ENCODE assay signal across 17 cellular contexts in genomic region chr11:115577701-115578100, GRCh38.
DNase-seq lines count a peak whose midpoint lies in the region; ATAC-seq and TF ChIP-seq lines count a peak whose summit lies in the region.
"Had no signal": no experiment of that assay in that cellular context is flagged by ENCODE, and none has a peak within 500 bp of the region (broad histone marks: within the 10 kb centered on the region; RNA-seq: fewer than 3 reads in every experiment).

No MANE protein-coding gene starts in this region.

- H3K36me3 Mint-ChIP-seq in mesothelial cell of epicardium: no peaks in the 10 kb centered on the region
- H3K36me3 Mint-ChIP-seq: CD4-positive, alpha-beta memory T cell had no signal

- no peak overlapping the region for H3K9ac ChIP-seq in neuronal stem cell (ENCODE audit: low read depth, low read length, poor library complexity)

- H3K27me3 Mint-ChIP-seq in mesothelial cell of epicardium (ENCODE audit: low read depth): peaks cover 6% of the 10 kb centered on the region

- TF ChIP-seq CTCF in RWPE2 (IDR thresholded peaks at IDR 0.05; ENCODE audit: poor library complexity, severe bottlenecking): no peak
- TF ChIP-seq CTCF in mesothelial cell of epicardium (IDR thresholded peaks at IDR 0.05; ENCODE audit: unreplicated experiment): no peak
- no peak for TF ChIP-seq CTCF in Peyer's patch (IDR thresholded peaks at IDR 0.05)

- no peak overlapping the region for H3K4me3 Mint-ChIP-seq in mesothelial cell of epicardium
- H3K4me3 Mint-ChIP-seq: CD4-positive, alpha-beta memory T cell; GM23338; H9 had no signal

- H3K27me3 ChIP-seq in RWPE2 (ENCODE audit: insufficient read depth, poor library complexity, severe bottlenecking) (no peaks in the 10 kb centered on the region), neuronal stem cell (ENCODE audit: control insufficient read depth in 3 of 3, insufficient read depth in 3 of 3, low read depth in 1 of 3, low read length in 3 of 3) (no peaks in the 10 kb centered on the region), Peyer's patch (no peaks in the 10 kb centered on the region)

- no peak overlapping the region for H3K4ac ChIP-seq in neuronal stem cell (ENCODE audit: low read length)

- H3K27ac Mint-ChIP-seq in mesothelial cell of epicardium: peak overlapping the region; percentile 40
- H3K27ac Mint-ChIP-seq: CD4-positive, alpha-beta memory T cell; GM23338 had no signal

- H3K14ac ChIP-seq in neuronal stem cell (ENCODE audit: low read length): no peak overlapping the region

- H3K4me2 ChIP-seq in neuronal stem cell (ENCODE audit: insufficient read depth, low read length, poor library complexity, severe bottlenecking): no peak overlapping the region
- H3K4me2 ChIP-seq: GM23338 had no signal

- peak overlapping the region; percentile 62 for H3K18ac ChIP-seq in neuronal stem cell (ENCODE audit: low read length)

- H2BK12ac ChIP-seq in neuronal stem cell (ENCODE audit: low read length): no peak overlapping the region

- DNase-seq in RWPE2 (ENCODE audit: low spot score) (no peak), mesothelial cell of epicardium (ENCODE audit: low spot score in 2 of 2, unreplicated experiment in 2 of 2) (no peak), neuronal stem cell (ENCODE audit: low spot score) (no peak), retina (peak; percentile 53), NCI-H1694 (lab: John Stamatoyannopoulos, UW) (no peak), Peyer's patch (no peak)
- DNase-seq: C1 segment of cervical spinal cord; Calu3; CD4-positive, alpha-beta memory T cell; COR-L47; DMS53; DMS79 treated with DMSO at 0.1 percent for 48 hours; GF-D8; H9 had no signal

- H3K27ac ChIP-seq in RWPE2 (ENCODE audit: poor library complexity, severe bottlenecking) (peak overlapping the region; percentile 83), neuronal stem cell (replicated peaks; ENCODE audit: low read length) (no peak overlapping the region), Peyer's patch (no peak overlapping the region)

- no peak for TF ChIP-seq POLR2A in Peyer's patch (IDR thresholded peaks at IDR 0.05)

- no peak overlapping the region for H2AK5ac ChIP-seq in neuronal stem cell (ENCODE audit: low read depth, low read length)

- H2BK5ac ChIP-seq in neuronal stem cell (ENCODE audit: low read length): no peak overlapping the region

- no peaks in the 10 kb centered on the region for H3K9me3 Mint-ChIP-seq in mesothelial cell of epicardium
- H3K9me3 Mint-ChIP-seq: GM23338 had no signal

- H2AFZ ChIP-seq in neuronal stem cell (ENCODE audit: low read length): no peak overlapping the region

- no peak overlapping the region for H3K4me3 ChIP-seq in RWPE2 (ENCODE audit: severe bottlenecking)
- H3K4me3 ChIP-seq in neuronal stem cell (ENCODE audit: low read length in 2 of 2): no peak overlapping the region
- H3K4me3 ChIP-seq in Peyer's patch: no peak overlapping the region
- H3K4me3 ChIP-seq: GM23338 had no signal

- no peak overlapping the region for H4K8ac ChIP-seq in neuronal stem cell (ENCODE audit: low read depth, low read length)

- H4K91ac ChIP-seq in neuronal stem cell (ENCODE audit: low read depth, low read length, poor library complexity): no peak overlapping the region

- H3K4me1 ChIP-seq in RWPE2 (ENCODE audit: insufficient read depth, poor library complexity, severe bottlenecking) (peaks cover 15% of the 10 kb centered on the region), neuronal stem cell (ENCODE audit: control insufficient read depth in 2 of 2, insufficient read depth in 1 of 2, low read depth in 1 of 2, low read length in 2 of 2) (peaks cover 0 to 24% of the 10 kb centered on the region in 2 donors), Peyer's patch (peaks cover 0 to 5% (median 0%) of the 10 kb centered on the region in 4 donors)

- H3K4me1 Mint-ChIP-seq in mesothelial cell of epicardium: peaks cover 43% of the 10 kb centered on the region
- H3K4me1 Mint-ChIP-seq: CD4-positive, alpha-beta memory T cell had no signal

- H3K36me3 ChIP-seq in RWPE2 (ENCODE audit: low read depth) (no peaks in the 10 kb centered on the region), neuronal stem cell (replicated peaks in 1 of 2; ENCODE audit: control insufficient read depth in 2 of 2, insufficient read depth in 2 of 2, low read length in 2 of 2) (no peaks in the 10 kb centered on the region), Peyer's patch (no peaks in the 10 kb centered on the region)

- H2BK120ac ChIP-seq in neuronal stem cell (ENCODE audit: low read depth, low read length): no peak overlapping the region

- WGBS in neuronal stem cell (ENCODE audit: extremely low coverage in 2 of 2, insufficient read length in 2 of 2, insufficient replicate concordance in 1 of 2), 2 donors: no CpG with 5 or more reads among the region's 3 CpGs

- H3K23ac ChIP-seq in neuronal stem cell (ENCODE audit: low read depth, low read length, poor library complexity): no peak overlapping the region

- no peaks in the 10 kb centered on the region for H3K79me1 ChIP-seq in neuronal stem cell (ENCODE audit: low read depth, low read length)

- ATAC-seq in RWPE2 (ENCODE audit: low read depth) (no peak), GM19455 (IDR thresholded peaks at IDR 0.05; ENCODE audit: unreplicated experiment) (no peak)
- ATAC-seq: GM23338, HCT116 had no signal

- no peak overlapping the region for H2BK15ac ChIP-seq in neuronal stem cell (ENCODE audit: low read length)

- H3K9me3 ChIP-seq in RWPE2 (ENCODE audit: severe bottlenecking) (no peaks in the 10 kb centered on the region), neuronal stem cell (replicated peaks in 1 of 2; ENCODE audit: control insufficient read depth in 2 of 2, insufficient read depth in 1 of 2, low read depth in 1 of 2, low read length in 2 of 2) (no peaks in the 10 kb centered on the region), Peyer's patch (no peaks in the 10 kb centered on the region)
